ENCODE assay signal across 16 cellular contexts in genomic region chr18:23837591-23837990, GRCh38.
A peak's percentile ranks its signal among the peaks of the same experiment; 100 is the strongest.
DNase-seq lines count a peak whose midpoint lies in the region; ATAC-seq, FAIRE-seq and TF ChIP-seq lines count a peak whose summit lies in the region.
"Had no signal": no experiment of that assay in that cellular context is flagged by ENCODE, and none has a peak within 500 bp of the region (broad histone marks: within the 10 kb centered on the region; RNA-seq: fewer than 3 reads in every experiment).

No MANE protein-coding gene starts in this region.

- H4K91ac ChIP-seq in trophoblast cell (ENCODE audit: low read depth, low read length) = no peak overlapping the region

- H2BK5ac ChIP-seq in trophoblast cell (ENCODE audit: low read depth, low read length, poor library complexity) = no peak overlapping the region

- H3K4me1 ChIP-seq in RWPE2 (ENCODE audit: insufficient read depth, poor library complexity, severe bottlenecking) (peaks cover 33% of the 10 kb centered on the region), trophoblast cell (ENCODE audit: control insufficient read depth in 1 of 2, insufficient read depth in 2 of 2, low read length in 2 of 2) (no peaks in the 10 kb centered on the region)
- H3K4me1 ChIP-seq: Peyer's patch had no signal

- peak; percentile 68 for ATAC-seq in RWPE2 (ENCODE audit: low read depth)
- no peak for ATAC-seq in activated T-cell treated with anti-CD3 and anti-CD28 coated beads, Interleukin-2, amount 50 U/mL, for 72 hours (replicated peaks in 1 of 2)

- no peak overlapping the region for H2AFZ ChIP-seq in trophoblast cell (ENCODE audit: insufficient read depth, low read length, poor library complexity)

- no peaks in the 10 kb centered on the region for H3K9me3 ChIP-seq in RWPE2 (ENCODE audit: severe bottlenecking)
- H3K9me3 ChIP-seq in trophoblast cell (ENCODE audit: insufficient read depth, low read depth, low read length) = no peaks in the 10 kb centered on the region
- H3K9me3 ChIP-seq: esophagus squamous epithelium, Peyer's patch had no signal

- H3K27ac Mint-ChIP-seq in activated T-cell treated with anti-CD3 and anti-CD28 coated beads, Interleukin-2, amount 50 U/mL, for 72 hours = no peak overlapping the region
- H3K27ac Mint-ChIP-seq: activated CD4-positive, alpha-beta T cell treated with anti-CD3 and anti-CD28 coated beads, Interleukin-2, amount 10 ng/mL, durations not matched to agents 7 days and 5 days; stimulated activated naive CD8-positive, alpha-beta T cell treated with anti-CD3 and anti-CD28 coated beads, Interleukin-15, Interleukin-2, amounts not matched to agents 100 ng/mL and 50 ng/mL, for 24 hours had no signal

- H2AK5ac ChIP-seq in trophoblast cell (ENCODE audit: low read length) = no peak overlapping the region

- no peak overlapping the region for H4K8ac ChIP-seq in trophoblast cell (ENCODE audit: low read depth, low read length)

- H3K36me3 Mint-ChIP-seq in activated T-cell treated with anti-CD3 and anti-CD28 coated beads, Interleukin-2, amount 50 U/mL, for 72 hours (ENCODE audit: insufficient read depth in 2 of 2) = no peaks in the 10 kb centered on the region

- H3K4ac ChIP-seq in trophoblast cell (ENCODE audit: low read depth, low read length) = no peak overlapping the region

- no CpG with 5 or more reads among the region's 1 CpG for WGBS in trophoblast cell (ENCODE audit: extremely low coverage, insufficient coverage, insufficient read length)

- H3K4me3 ChIP-seq in RWPE2 (ENCODE audit: severe bottlenecking) (no peak overlapping the region), trophoblast cell (ENCODE audit: low read depth, low read length) (no peak overlapping the region)
- H3K4me3 ChIP-seq: esophagus squamous epithelium, Peyer's patch had no signal

- H3K27me3 ChIP-seq in RWPE2 (ENCODE audit: insufficient read depth, poor library complexity, severe bottlenecking) (no peaks in the 10 kb centered on the region), trophoblast cell (ENCODE audit: insufficient read depth, low read length) (no peaks in the 10 kb centered on the region)
- H3K27me3 ChIP-seq: esophagus squamous epithelium, Peyer's patch had no signal

- no peak overlapping the region for H3K4me2 ChIP-seq in trophoblast cell (ENCODE audit: low read length)

- peak; percentile 50 for FAIRE-seq in GM12892 (lab: Jason Lieb, UNC)

- no peak overlapping the region for H3K18ac ChIP-seq in trophoblast cell (ENCODE audit: low read length)

- H3K36me3 ChIP-seq in RWPE2 (ENCODE audit: low read depth) (peaks cover 12% of the 10 kb centered on the region), trophoblast cell (ENCODE audit: control insufficient read depth in 1 of 2, insufficient read depth in 2 of 2, low read length in 2 of 2) (no peaks in the 10 kb centered on the region)
- H3K36me3 ChIP-seq: Peyer's patch had no signal

- H3K27ac ChIP-seq in RWPE2 (ENCODE audit: poor library complexity, severe bottlenecking) (peak overlapping the region; percentile 98), trophoblast cell (ENCODE audit: low read depth, low read length) (no peak overlapping the region)
- H3K27ac ChIP-seq: HL-60, Peyer's patch had no signal

- H2BK12ac ChIP-seq in trophoblast cell (ENCODE audit: low read length) = no peak overlapping the region

- DNase-seq in GM12892 (ENCODE audit: insufficient read length) (no peak), RWPE2 (ENCODE audit: low spot score) (no peak), fibroblast of peridontal ligament (ENCODE audit: extremely low read depth) (peak; percentile 45), trophoblast cell (peak; percentile 29 to 55), NCI-H146 treated with DMSO at 0.1 percent for 48 hours (lab: John Stamatoyannopoulos, UW; ENCODE audit: unreplicated experiment) (no peak), mesenteric fat pad (ENCODE audit: low spot score) (no peak)
- no peak for DNase-seq in activated T-cell treated with anti-CD3 and anti-CD28 coated beads, Interleukin-2, amount 50 U/mL, for 72 hours
- no peak for DNase-seq in activated CD4-positive, alpha-beta T cell treated with anti-CD3 and anti-CD28 coated beads, Interleukin-2, amount 50 U/mL, for 48 hours
- DNase-seq: activated CD4-positive, alpha-beta T cell treated with anti-CD3 and anti-CD28 coated beads, Interleukin-2, amount 10 ng/mL, durations not matched to agents 7 days and 5 days; DND-41; esophagus squamous epithelium; H7; NCI-H1930; Peyer's patch had no signal

- H3K9ac ChIP-seq in trophoblast cell (ENCODE audit: low read length) = no peak overlapping the region

- no peak overlapping the region for H3K23ac ChIP-seq in trophoblast cell (ENCODE audit: low read length)

- H3K9me3 Mint-ChIP-seq in activated T-cell treated with anti-CD3 and anti-CD28 coated beads, Interleukin-2, amount 50 U/mL, for 72 hours = no peaks in the 10 kb centered on the region
- H3K9me3 Mint-ChIP-seq: activated CD4-positive, alpha-beta T cell treated with anti-CD3 and anti-CD28 coated beads, Interleukin-2, amount 10 ng/mL, durations not matched to agents 7 days and 5 days; stimulated activated naive CD8-positive, alpha-beta T cell treated with anti-CD3 and anti-CD28 coated beads, Interleukin-15, Interleukin-2, amounts not matched to agents 100 ng/mL and 50 ng/mL, for 24 hours had no signal

- TF ChIP-seq POLR2A in GM12892 (IDR thresholded peaks at IDR 0.05; ENCODE audit: low read depth, low read length) = no peak

- H2BK120ac ChIP-seq in trophoblast cell (ENCODE audit: insufficient read depth, low read length, poor library complexity) = no peak overlapping the region

- H3K79me2 ChIP-seq in trophoblast cell (ENCODE audit: control insufficient read depth, insufficient read depth, low read length, poor library complexity) = no peaks in the 10 kb centered on the region

- peaks cover 12% of the 10 kb centered on the region for H3K4me1 Mint-ChIP-seq in activated T-cell treated with anti-CD3 and anti-CD28 coated beads, Interleukin-2, amount 50 U/mL, for 72 hours (ENCODE audit: low read depth)

- H3K14ac ChIP-seq in trophoblast cell (ENCODE audit: low read length) = no peak overlapping the region

- H3K79me1 ChIP-seq in trophoblast cell (ENCODE audit: low read length) = no peaks in the 10 kb centered on the region

- TF ChIP-seq CTCF in RWPE2 (IDR thresholded peaks at IDR 0.05; ENCODE audit: poor library complexity, severe bottlenecking) = no peak

- H3K4me3 Mint-ChIP-seq in activated T-cell treated with anti-CD3 and anti-CD28 coated beads, Interleukin-2, amount 50 U/mL, for 72 hours = no peak overlapping the region
- H3K4me3 Mint-ChIP-seq: activated CD4-positive, alpha-beta T cell treated with anti-CD3 and anti-CD28 coated beads, Interleukin-2, amount 10 ng/mL, durations not matched to agents 7 days and 5 days; stimulated activated naive CD8-positive, alpha-beta T cell treated with anti-CD3 and anti-CD28 coated beads, Interleukin-15, Interleukin-2, amounts not matched to agents 100 ng/mL and 50 ng/mL, for 24 hours had no signal

- no peaks in the 10 kb centered on the region for H3K27me3 Mint-ChIP-seq in activated T-cell treated with anti-CD3 and anti-CD28 coated beads, Interleukin-2, amount 50 U/mL, for 72 hours (ENCODE audit: low read depth)
- H3K27me3 Mint-ChIP-seq: activated CD4-positive, alpha-beta T cell treated with anti-CD3 and anti-CD28 coated beads, Interleukin-2, amount 10 ng/mL, durations not matched to agents 7 days and 5 days; stimulated activated naive CD8-positive, alpha-beta T cell treated with anti-CD3 and anti-CD28 coated beads, Interleukin-15, Interleukin-2, amounts not matched to agents 100 ng/mL and 50 ng/mL, for 24 hours had no signal

- no peak overlapping the region for H4K12ac ChIP-seq in trophoblast cell (ENCODE audit: low read depth, low read length)

Comparison
In these comparisons a context has a peak if more than half of its experiments do, and no peak if none do; other contexts are left out.
1. DNase-seq: peak in fibroblast of peridontal ligament (single experiment) and trophoblast cell (2 of 2); none in GM12892 (single experiment), RWPE2 (single experiment), NCI-H146 treated with DMSO at 0.1 percent for 48 hours (single experiment), mesenteric fat pad (single experiment), activated T-cell treated with anti-CD3 and anti-CD28 coated beads, Interleukin-2, amount 50 U/mL, for 72 hours (0 of 2) and activated CD4-positive, alpha-beta T cell treated with anti-CD3 and anti-CD28 coated beads, Interleukin-2, amount 50 U/mL, for 48 hours (0 of 2).